In the genomic region with DNA sequence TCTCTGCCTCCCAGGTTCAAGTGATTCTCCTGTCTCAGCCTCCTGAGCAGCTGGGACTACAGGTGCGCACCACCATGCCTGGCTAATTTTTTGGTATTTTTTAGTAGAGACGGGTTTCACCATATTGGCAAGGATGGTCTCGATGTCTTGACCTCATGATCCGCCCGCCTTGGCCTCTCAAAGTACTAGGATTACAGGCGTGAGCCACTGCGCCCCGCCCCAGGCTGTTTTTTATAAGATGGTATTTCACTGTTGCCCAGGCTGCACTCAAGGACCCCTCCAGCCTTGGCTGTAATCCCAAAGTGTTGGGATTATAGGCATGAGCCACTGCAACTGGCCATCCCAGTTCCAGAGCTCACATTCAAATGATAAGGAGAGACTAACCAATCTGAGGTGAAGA, we compare ENCODE assay signal across 8 cellular contexts. TPM values are rescaled to one million over a fixed set of nuclear protein-coding genes. Genes with fewer than 3 reads are reported as not detected.
DNase-seq lines count a peak whose midpoint lies in the region; ATAC-seq and TF ChIP-seq lines count a peak whose summit lies in the region.
"Not testable (repeated sequence)": the region's sequence is repeated elsewhere in the genome, so short reads cannot be mapped to it uniquely, and the experiment has no call there.

No MANE protein-coding gene starts in this region.

- H3K4me1 ChIP-seq in CD4-positive, CD25-positive, alpha-beta regulatory T cell (ENCODE audit: control insufficient read depth, insufficient read depth, low read length, poor library complexity, severe bottlenecking), result peaks cover 40% of the 10 kb centered on the region
- H3K4me1 ChIP-seq in endodermal cell (ENCODE audit: control insufficient read depth, insufficient read depth, low read length); neural progenitor cell: not testable (repeated sequence)
- H3K4me1 ChIP-seq in lower lobe of right lung (peaks cover 69% of the 10 kb centered on the region), stomach (peaks cover 60 to 86% (median 69%) of the 10 kb centered on the region in 4 donors)

- not testable (repeated sequence) for H3K9me3 ChIP-seq in CD4-positive, CD25-positive, alpha-beta regulatory T cell (ENCODE audit: control insufficient read depth in 2 of 2, low read length in 2 of 2); endodermal cell (ENCODE audit: control insufficient read depth, low read length); lower lobe of right lung; neural progenitor cell (ENCODE audit: low read depth); stomach

- peaks cover 75% of the 10 kb centered on the region for H3K79me2 ChIP-seq in neural progenitor cell (ENCODE audit: low read depth)

- peaks cover 100% of the 10 kb centered on the region for H3F3A ChIP-seq in neural progenitor cell (ENCODE audit: low read depth)

- peaks cover 72% of the 10 kb centered on the region for H3K36me3 Mint-ChIP-seq in CD4-positive, CD25-positive, alpha-beta regulatory T cell
- peaks cover 79% of the 10 kb centered on the region for H3K36me3 Mint-ChIP-seq in activated CD4-positive, alpha-beta T cell treated with anti-CD3 and anti-CD28 coated beads, Interleukin-2, amount 10 ng/mL, durations not matched to agents 24 days and 14 days (ENCODE audit: low read depth)
- peaks cover 73% of the 10 kb centered on the region for H3K36me3 Mint-ChIP-seq in activated naive CD8-positive, alpha-beta T cell treated with anti-CD3 and anti-CD28 coated beads for 36 hours
- peaks cover 89% of the 10 kb centered on the region for H3K36me3 Mint-ChIP-seq in endodermal cell (ENCODE audit: low read depth)
- peaks cover 77% of the 10 kb centered on the region for H3K36me3 Mint-ChIP-seq in neural progenitor cell

- not testable (repeated sequence) for H3K27me3 Mint-ChIP-seq in CD4-positive, CD25-positive, alpha-beta regulatory T cell; activated CD4-positive, alpha-beta T cell treated with anti-CD3 and anti-CD28 coated beads, Interleukin-2, amount 10 ng/mL, durations not matched to agents 24 days and 14 days; activated naive CD8-positive, alpha-beta T cell treated with anti-CD3 and anti-CD28 coated beads for 36 hours; endodermal cell (ENCODE audit: insufficient read depth); neural progenitor cell (ENCODE audit: insufficient read depth, low read depth)

- H3K9ac ChIP-seq in endodermal cell (ENCODE audit: extremely low read depth, low read length, poor library complexity, severe bottlenecking); neural progenitor cell: not testable (repeated sequence)

- not testable (repeated sequence) for H3K4me3 ChIP-seq in CD4-positive, CD25-positive, alpha-beta regulatory T cell (ENCODE audit: low read depth, low read length); endodermal cell (ENCODE audit: low read length); lower lobe of right lung; neural progenitor cell; stomach

- peak overlapping the region in 3 of 4 donors; percentile 26 to 49 (median 30) for H3K4me3 Mint-ChIP-seq in CD4-positive, CD25-positive, alpha-beta regulatory T cell
- not testable (repeated sequence) for H3K4me3 Mint-ChIP-seq in activated CD4-positive, alpha-beta T cell treated with anti-CD3 and anti-CD28 coated beads, Interleukin-2, amount 10 ng/mL, durations not matched to agents 24 days and 14 days; activated naive CD8-positive, alpha-beta T cell treated with anti-CD3 and anti-CD28 coated beads for 36 hours; endodermal cell; neural progenitor cell

- not testable (repeated sequence) for H3K4me2 ChIP-seq in neural progenitor cell

- peak overlapping the region; percentile 7 for H3K27ac ChIP-seq in CD4-positive, CD25-positive, alpha-beta regulatory T cell (ENCODE audit: insufficient read depth, low read length, poor library complexity, severe bottlenecking)
- H3K27ac ChIP-seq in endodermal cell (ENCODE audit: low read depth, low read length), result peak overlapping the region; percentile 15
- H3K27ac ChIP-seq in lower lobe of right lung, result not testable (repeated sequence)
- peak overlapping the region; percentile 79 for H3K27ac ChIP-seq in neural progenitor cell
- peak overlapping the region; percentile 45 to 69 (median 68) for H3K27ac ChIP-seq in stomach

- not testable (repeated sequence) for TF ChIP-seq POLR2A in stomach (IDR thresholded peaks at IDR 0.05)

- TF ChIP-seq EP300 in stomach (IDR thresholded peaks at IDR 0.05), result not testable (repeated sequence)

- intact Hi-C loops in activated CD4-positive, alpha-beta T cell treated with anti-CD3 and anti-CD28 coated beads, Interleukin-2, amount 10 ng/mL, durations not matched to agents 24 days and 14 days (cut with micrococcal nuclease); lower lobe of right lung (cut with DNase I); stomach (cut with DNase I; ENCODE audit: low total_unique reads): not testable (repeated sequence)

- H3K36me3 ChIP-seq in CD4-positive, CD25-positive, alpha-beta regulatory T cell (ENCODE audit: control insufficient read depth, insufficient read depth, low read length), result peaks cover 93% of the 10 kb centered on the region
- H3K36me3 ChIP-seq in endodermal cell (ENCODE audit: control insufficient read depth, insufficient read depth, low read length), result peaks cover 100% of the 10 kb centered on the region
- peaks cover 100% of the 10 kb centered on the region for H3K36me3 ChIP-seq in lower lobe of right lung
- H3K36me3 ChIP-seq in neural progenitor cell, result peaks cover 46% of the 10 kb centered on the region
- H3K36me3 ChIP-seq in stomach, result peaks cover 68 to 99% (median 97%) of the 10 kb centered on the region in 4 donors

- H3K27me3 ChIP-seq in CD4-positive, CD25-positive, alpha-beta regulatory T cell (ENCODE audit: control insufficient read depth, insufficient read depth, low read length); endodermal cell (ENCODE audit: control insufficient read depth, insufficient read depth, low read length, poor library complexity, severe bottlenecking); lower lobe of right lung (ENCODE audit: low read depth); neural progenitor cell; stomach: not testable (repeated sequence)

- not testable (repeated sequence) for H2AFZ ChIP-seq in neural progenitor cell (replicated peaks)

- WGBS in endodermal cell (ENCODE audit: insufficient coverage in 1 of 2, insufficient read length in 1 of 2), 2 experiments, result 91 to 94% methylated on average over 8 of the region's 8 CpGs
- 35 to 70% (median 38%) methylated on average over 8 of the region's 8 CpGs for WGBS in stomach, 5 donors

- H4K20me1 ChIP-seq in neural progenitor cell (ENCODE audit: low read depth), result peaks cover 98% of the 10 kb centered on the region

- ATAC-seq in CD4-positive, CD25-positive, alpha-beta regulatory T cell (ENCODE audit: low read depth in 2 of 2), result not testable (repeated sequence)
- peak; percentile 62 to 65 for ATAC-seq in lower lobe of right lung

- H3K4me1 Mint-ChIP-seq in CD4-positive, CD25-positive, alpha-beta regulatory T cell, result peaks cover 27 to 86% (median 60%) of the 10 kb centered on the region in 4 donors
- H3K4me1 Mint-ChIP-seq in activated CD4-positive, alpha-beta T cell treated with anti-CD3 and anti-CD28 coated beads, Interleukin-2, amount 10 ng/mL, durations not matched to agents 24 days and 14 days, result peaks cover 56% of the 10 kb centered on the region
- H3K4me1 Mint-ChIP-seq in activated naive CD8-positive, alpha-beta T cell treated with anti-CD3 and anti-CD28 coated beads for 36 hours, result peaks cover 53% of the 10 kb centered on the region
- H3K4me1 Mint-ChIP-seq in endodermal cell, result peaks cover 11% of the 10 kb centered on the region
- H3K4me1 Mint-ChIP-seq in neural progenitor cell, result peaks cover 18% of the 10 kb centered on the region

- H3K9me3 Mint-ChIP-seq in CD4-positive, CD25-positive, alpha-beta regulatory T cell; activated CD4-positive, alpha-beta T cell treated with anti-CD3 and anti-CD28 coated beads, Interleukin-2, amount 10 ng/mL, durations not matched to agents 24 days and 14 days; activated naive CD8-positive, alpha-beta T cell treated with anti-CD3 and anti-CD28 coated beads for 36 hours; endodermal cell; neural progenitor cell: not testable (repeated sequence)

- peak overlapping the region in 2 of 3 donors; percentile 68 to 85 for H3K27ac Mint-ChIP-seq in CD4-positive, CD25-positive, alpha-beta regulatory T cell
- H3K27ac Mint-ChIP-seq in activated CD4-positive, alpha-beta T cell treated with anti-CD3 and anti-CD28 coated beads, Interleukin-2, amount 10 ng/mL, durations not matched to agents 24 days and 14 days, result peak overlapping the region; percentile 77
- peak overlapping the region; percentile 75 for H3K27ac Mint-ChIP-seq in activated naive CD8-positive, alpha-beta T cell treated with anti-CD3 and anti-CD28 coated beads for 36 hours
- not testable (repeated sequence) for H3K27ac Mint-ChIP-seq in endodermal cell, neural progenitor cell

- DNase-seq in CD4-positive, CD25-positive, alpha-beta regulatory T cell; activated CD4-positive, alpha-beta T cell treated with anti-CD3 and anti-CD28 coated beads, Interleukin-2, amount 10 ng/mL, durations not matched to agents 24 days and 14 days; activated naive CD8-positive, alpha-beta T cell treated with anti-CD3 and anti-CD28 coated beads for 36 hours; endodermal cell; neural progenitor cell (ENCODE audit: low spot score); stomach: not testable (repeated sequence)
- peak; percentile 31 for DNase-seq in NCI-H82 (lab: John Stamatoyannopoulos, UW)
- DNase-seq in lower lobe of right lung, result peak; percentile 66

- TF ChIP-seq CTCF in endodermal cell (conservative IDR thresholded peaks at IDR 0.05); lower lobe of right lung (IDR thresholded peaks at IDR 0.05); neural progenitor cell (IDR thresholded peaks at IDR 0.05); stomach (IDR thresholded peaks at IDR 0.05): not testable (repeated sequence)

RNA-seq across cellular contexts. Expression of gene SRSF3, which starts 13.1 kb away (rescaled TPM):
- total RNA-seq in CD4-positive, CD25-positive, alpha-beta regulatory T cell, result 731 TPM
- 100 to 1,000 TPM; 398 to 433 (median 407) TPM for polyA plus RNA-seq in CD4-positive, CD25-positive, alpha-beta regulatory T cell
- 532 and 572 TPM in 2 replicates for total RNA-seq in activated CD4-positive, alpha-beta T cell treated with anti-CD3 and anti-CD28 coated beads, Interleukin-2, amount 10 ng/mL, durations not matched to agents 24 days and 14 days
- total RNA-seq in activated naive CD8-positive, alpha-beta T cell treated with anti-CD3 and anti-CD28 coated beads for 36 hours, result 100 to 1,000 TPM; 585 to 589 TPM
- total RNA-seq in endodermal cell (100 to 1,000 TPM; 493 to 536 TPM), lower lobe of right lung (180 TPM), neural progenitor cell (ENCODE audit: low replicate concordance) (267 and 297 TPM in 2 replicates), stomach (100 to 1,000 TPM in 4 of 5 donors, 10 to 100 TPM in 1; 77.2 to 250 (median 145) TPM)
- polyA plus RNA-seq in endodermal cell (2013, experiment 1 of 2), result 582 TPM
- polyA plus RNA-seq in endodermal cell (2013, experiment 2 of 2), result 506 TPM
- polyA plus RNA-seq in stomach, result 100 to 1,000 TPM; 130 to 179 (median 146) TPM
